ENCODE assay signal across 15 cellular contexts in genomic region chr15:69467636-69468035, GRCh38. TPM values are rescaled to one million over a fixed set of nuclear protein-coding genes. Genes with fewer than 3 reads are reported as not detected.
A peak's percentile ranks its signal among the peaks of the same experiment; 100 is the strongest.
DNase-seq lines count a peak whose midpoint lies in the region; ATAC-seq and TF ChIP-seq lines count a peak whose summit lies in the region.
"Had no signal": no experiment of that assay in that cellular context is flagged by ENCODE, and none has a peak within 500 bp of the region (broad histone marks: within the 10 kb centered on the region; RNA-seq: fewer than 3 reads in every experiment).

No MANE protein-coding gene starts in this region.

- no peaks in the 10 kb centered on the region for H3K9me3 Mint-ChIP-seq in T-helper 1 cell treated with Interleukin-12 subunit alpha and Interleukin-12 subunit beta and Interleukin-4 antibody, amounts not matched to agents 30 μg/mL and 1 μg/mL, for 36 hours

- ATAC-seq in sciatic nerve = no peak
- ATAC-seq: left lobe of liver had no signal

- H3K36me3 ChIP-seq in colonic mucosa = no peaks in the 10 kb centered on the region
- H3K36me3 ChIP-seq: BLaER1, cardiac muscle cell, ovary had no signal

- no peak for DNase-seq in T-helper 1 cell
- peak; percentile 98 for DNase-seq in LNCaP clone FGC (ENCODE audit: low read depth)
- peak; percentile 55 for DNase-seq in colonic mucosa
- peak; percentile 48 for DNase-seq in sciatic nerve (ENCODE audit: low spot score)
- DNase-seq in HK-2 (ENCODE audit: unreplicated experiment) = no peak
- DNase-seq in DMS114 treated with DMSO at 0.1 percent for 48 hours (lab: John Stamatoyannopoulos, UW; ENCODE audit: unreplicated experiment) = no peak
- DNase-seq in AML-193 (lab: John Stamatoyannopoulos, UW) = no peak
- DNase-seq: NCI-H1105 treated with DMSO at 0.1 percent for 48 hours; ovary; stimulated activated CD4-positive, alpha-beta T cell treated with anti-CD3 and anti-CD28 coated beads, Interleukin-4, amount 100 ng/mL, for 4 hours had no signal

- intact Hi-C loops in colonic mucosa (cut with DNase I) = no loop called here
- intact Hi-C loops in sciatic nerve (cut with DNase I) = no loop called here

- H3K27ac Mint-ChIP-seq in T-helper 1 cell treated with Interleukin-12 subunit alpha and Interleukin-12 subunit beta and Interleukin-4 antibody, amounts not matched to agents 30 μg/mL and 1 μg/mL, for 36 hours = peak overlapping the region; percentile 87

- H3K4me3 ChIP-seq in LNCaP clone FGC (ENCODE audit: low read depth, low read length) (no peak overlapping the region), colonic mucosa (no peak overlapping the region)
- H3K4me3 ChIP-seq: BLaER1, cardiac muscle cell, ovary, SK-N-MC had no signal

- no peaks in the 10 kb centered on the region for H3K9me3 ChIP-seq in colonic mucosa
- H3K9me3 ChIP-seq: BLaER1, ovary had no signal

- H3K4me1 Mint-ChIP-seq in T-helper 1 cell treated with Interleukin-12 subunit alpha and Interleukin-12 subunit beta and Interleukin-4 antibody, amounts not matched to agents 30 μg/mL and 1 μg/mL, for 36 hours (ENCODE audit: low read depth) = peaks cover 34% of the 10 kb centered on the region

- H3K9ac ChIP-seq in colonic mucosa (ENCODE audit: low read depth in 2 of 2, low read length in 2 of 2) = no peak overlapping the region
- H3K9ac ChIP-seq: BLaER1 had no signal

- no peaks in the 10 kb centered on the region for H3K27me3 ChIP-seq in colonic mucosa
- H3K27me3 ChIP-seq: BLaER1, cardiac muscle cell, ovary had no signal

- no peaks in the 10 kb centered on the region for H3K36me3 Mint-ChIP-seq in T-helper 1 cell treated with Interleukin-12 subunit alpha and Interleukin-12 subunit beta and Interleukin-4 antibody, amounts not matched to agents 30 μg/mL and 1 μg/mL, for 36 hours (ENCODE audit: low read depth)

- no peak overlapping the region for H3K4me3 Mint-ChIP-seq in T-helper 1 cell treated with Interleukin-12 subunit alpha and Interleukin-12 subunit beta and Interleukin-4 antibody, amounts not matched to agents 30 μg/mL and 1 μg/mL, for 36 hours

- peaks cover 6% of the 10 kb centered on the region for H3K4me1 ChIP-seq in colonic mucosa

- H3K27me3 Mint-ChIP-seq in T-helper 1 cell treated with Interleukin-12 subunit alpha and Interleukin-12 subunit beta and Interleukin-4 antibody, amounts not matched to agents 30 μg/mL and 1 μg/mL, for 36 hours (ENCODE audit: low read depth) = peaks cover 36% of the 10 kb centered on the region

- H3K27ac ChIP-seq in colonic mucosa = no peak overlapping the region
- H3K27ac ChIP-seq: BLaER1, cardiac muscle cell, ovary, SK-N-MC had no signal

- TF ChIP-seq CTCF in LNCaP clone FGC (IDR thresholded peaks at IDR 0.05; ENCODE audit: control insufficient read depth, extremely low read depth, insufficient read depth) = no peak
- TF ChIP-seq CTCF in colonic mucosa (IDR thresholded peaks at IDR 0.05) = no peak

RNA-seq across cellular contexts. Expression of gene RPLP1, which starts 15.0 kb away (rescaled TPM):
- total RNA-seq in colonic mucosa (1,000 to 10,000 TPM; 1,531 to 1,739 TPM), sciatic nerve (1,014 TPM)

RNA-seq across cellular contexts. Expression of gene KIF23, which starts 53.5 kb away (rescaled TPM):
- total RNA-seq in colonic mucosa (10 to 100 TPM in 1 of 2 donors, 1 to 10 TPM in 1; 9.5 to 38.3 TPM), sciatic nerve (11.8 TPM)

Comparison
In these comparisons a context has a peak if more than half of its experiments do, and no peak if none do; other contexts are left out.
1. DNase-seq: peak in LNCaP clone FGC (single experiment), colonic mucosa (single experiment) and sciatic nerve (single experiment); none in T-helper 1 cell (0 of 5), HK-2 (single experiment), DMS114 treated with DMSO at 0.1 percent for 48 hours (single experiment) and AML-193 (0 of 2).